29 cellular contexts compared by ENCODE assay signal in genomic region chr3:31436830-31437229, GRCh38.
"Had no signal": no experiment of that assay in that cellular context is flagged by ENCODE, and none has a peak within 500 bp of the region (broad histone marks: within the 10 kb centered on the region; RNA-seq: fewer than 3 reads in every experiment).

No MANE protein-coding gene starts in this region.

- ATAC-seq: left cardiac atrium; left lobe of liver; lower lobe of right lung; naive thymus-derived CD8-positive, alpha-beta T cell; pancreas; right cardiac atrium; sciatic nerve; stimulated activated naive B cell treated with anti-CD40 and anti-IgM and Interleukin-4, amounts not matched to agents 10 μg/mL and 1 μg/mL and 100 μg/mL, for 72 hours; stimulated activated naive CD8-positive, alpha-beta T cell treated with anti-CD3 and anti-CD28 coated beads, Interleukin-15, Interleukin-2, amounts not matched to agents 100 U/mL and 50 U/mL, for 24 hours had no signal

- H3K4me3 ChIP-seq: lower lobe of right lung, pancreas, prostate gland, skin epidermis, stomach, testis, thyroid gland, transverse colon, upper lobe of left lung, vagina had no signal

- H3K27me3 ChIP-seq: pancreas, stomach, testis, thyroid gland, transverse colon, upper lobe of left lung, vagina had no signal

- H3K4me3 Mint-ChIP-seq: naive thymus-derived CD8-positive, alpha-beta T cell; nephron; neural crest cell; stimulated activated naive B cell treated with anti-CD40 and anti-IgM and Interleukin-4, amounts not matched to agents 10 μg/mL and 1 μg/mL and 100 μg/mL, for 72 hours had no signal

- H3K27me3 Mint-ChIP-seq: naive thymus-derived CD8-positive, alpha-beta T cell had no signal

- H3K4me1 ChIP-seq: lower lobe of right lung, pancreas, prostate gland, stomach, testis, thyroid gland, transverse colon, vagina had no signal

- DNase-seq: kidney glomerular epithelial cell; left cardiac atrium; lower lobe of right lung; mammary epithelial cell; mesenchymal stem cell; naive thymus-derived CD8-positive, alpha-beta T cell; nucleus accumbens; pancreas; posterior cingulate gyrus; retina; right cardiac atrium; stimulated activated CD4-positive, alpha-beta T cell treated with anti-CD3 and anti-CD28 coated beads, Interleukin-12 subunit alpha, Interleukin-12 subunit beta, amount 100 ng/mL, for 4 hours; stimulated activated CD4-positive, alpha-beta T cell treated with anti-CD3 and anti-CD28 coated beads, Interleukin-15, amount 100 ng/mL, for 24 hours; stimulated activated CD4-positive, alpha-beta T cell treated with anti-CD3 and anti-CD28 coated beads, Interleukin-2, amount 100 ng/mL, for 24 hours; stimulated activated CD4-positive, alpha-beta T cell treated with anti-CD3 and anti-CD28 coated beads, Interleukin-4, amount 100 ng/mL, for 1 hour; stimulated activated naive B cell treated with anti-CD40 and anti-IgM and Interleukin-4, amounts not matched to agents 10 μg/mL and 1 μg/mL and 100 μg/mL, for 72 hours; stimulated activated naive CD8-positive, alpha-beta T cell treated with anti-CD3 and anti-CD28 coated beads, Interleukin-15, Interleukin-2, amounts not matched to agents 100 U/mL and 50 U/mL, for 24 hours; stomach; testis; thyroid gland; transverse colon; upper lobe of left lung had no signal

- H3K27ac Mint-ChIP-seq: naive thymus-derived CD8-positive, alpha-beta T cell; nephron; stimulated activated naive B cell treated with anti-CD40 and anti-IgM and Interleukin-4, amounts not matched to agents 10 μg/mL and 1 μg/mL and 100 μg/mL, for 72 hours had no signal

- H3K27ac ChIP-seq: lower lobe of right lung, pancreas, prostate gland, skin epidermis, stomach, testis, thyroid gland, transverse colon, upper lobe of left lung, vagina had no signal

- H3K36me3 ChIP-seq: lower lobe of right lung, pancreas, prostate gland, stomach, thyroid gland, transverse colon, upper lobe of left lung, vagina had no signal

- H3K9me3 ChIP-seq: pancreas, prostate gland, testis, thyroid gland had no signal
